In genomic region chr1:14760780-14761179, GRCh38 we compare ENCODE assay signal across 1 cellular context.
TF ChIP-seq lines count a peak whose summit lies in the region.

No MANE protein-coding gene starts in this region.

TF ChIP-seq in HepG2, 621 proteins besides CTCF, POLR2A, EP300 and RAD21:
- TF ChIP-seq ZBTB40 (IDR thresholded peaks at IDR 0.05) (no peak), ZBTB40 (CRISPR knock-in tag; IDR thresholded peaks at IDR 0.05) (0 out of 2 replicates have a peak, but pooled peaks have one; percentile 42), ZNF343 (CRISPR knock-in tag; IDR thresholded peaks at IDR 0.05) (no peak)
